In genomic region chr12:52049286-52049685, GRCh38 we compare ENCODE assay signal across 13 cellular contexts. TPM values are rescaled to one million over a fixed set of nuclear protein-coding genes. Genes with fewer than 3 reads are reported as not detected.
DNase-seq lines count a peak whose midpoint lies in the region; ATAC-seq and TF ChIP-seq lines count a peak whose summit lies in the region.
"Had no signal": no experiment of that assay in that cellular context is flagged by ENCODE, and none has a peak within 500 bp of the region (broad histone marks: within the 10 kb centered on the region; RNA-seq: fewer than 3 reads in every experiment).

No MANE protein-coding gene starts in this region.

- peak overlapping the region; percentile 97 for H3K4me3 Mint-ChIP-seq in activated T-cell treated with anti-CD3 and anti-CD28 coated beads, Interleukin-2, amount 50 U/mL, for 4 hours

- no peak overlapping the region for H2BK5ac ChIP-seq in mesendoderm (ENCODE audit: low read length)

- H3K18ac ChIP-seq in mesendoderm (ENCODE audit: low read length): no peak overlapping the region

- H3K79me1 ChIP-seq in mesendoderm (ENCODE audit: low read length): no peaks in the 10 kb centered on the region

- intact Hi-C loops in heart right ventricle (cut with DNase I): no loop called here
- intact Hi-C loops in left ventricle myocardium superior (cut with micrococcal nuclease): no loop called here
- intact Hi-C loops in thyroid gland (cut with DNase I): no loop called here

- peaks cover 0 to 5% (median 0%) of the 10 kb centered on the region in 7 donors for H3K27me3 ChIP-seq in heart right ventricle
- no peaks in the 10 kb centered on the region for H3K27me3 ChIP-seq in mesendoderm (ENCODE audit: insufficient read depth, low read length, poor library complexity)
- H3K27me3 ChIP-seq in thyroid gland: no peaks in the 10 kb centered on the region
- H3K27me3 ChIP-seq: BE2C had no signal

- H2AK5ac ChIP-seq in mesendoderm (ENCODE audit: low read length): no peak overlapping the region

- no peaks in the 10 kb centered on the region for H3K9me3 ChIP-seq in heart right ventricle
- no peaks in the 10 kb centered on the region for H3K9me3 ChIP-seq in thyroid gland
- H3K9me3 ChIP-seq: BE2C had no signal

- no peak overlapping the region for H2BK15ac ChIP-seq in mesendoderm (replicated peaks; ENCODE audit: low read depth)

- peak overlapping the region in 6 of 10 donors; percentile 47 to 97 (median 93) for H3K27ac ChIP-seq in heart right ventricle
- no peak overlapping the region for H3K27ac ChIP-seq in mesendoderm (ENCODE audit: low read depth, low read length)
- peak overlapping the region in 2 of 3 donors; percentile 99 to 100 for H3K27ac ChIP-seq in thyroid gland

- H3K9ac ChIP-seq in mesendoderm (ENCODE audit: low read length): no peak overlapping the region

- no peak overlapping the region for H2BK120ac ChIP-seq in mesendoderm (ENCODE audit: low read depth, low read length)

- H3K4me3 ChIP-seq in heart right ventricle (no peak overlapping the region), mesendoderm (ENCODE audit: low read length) (no peak overlapping the region), thyroid gland (replicated peaks in 1 of 3) (no peak overlapping the region)

- H3K79me2 ChIP-seq in mesendoderm (ENCODE audit: control insufficient read depth, insufficient read depth, low read length): no peaks in the 10 kb centered on the region

- H3K36me3 ChIP-seq in heart right ventricle: peaks cover 0 to 20% (median 1%) of the 10 kb centered on the region in 9 donors
- H3K36me3 ChIP-seq in mesendoderm (ENCODE audit: control insufficient read depth, insufficient read depth, low read length): no peaks in the 10 kb centered on the region
- H3K36me3 ChIP-seq in thyroid gland: peaks cover 0 to 9% of the 10 kb centered on the region in 2 donors

- H3K56ac ChIP-seq in mesendoderm (ENCODE audit: low read length): no peak overlapping the region

- no peaks in the 10 kb centered on the region for H3K27me3 Mint-ChIP-seq in activated T-cell treated with anti-CD3 and anti-CD28 coated beads, Interleukin-2, amount 50 U/mL, for 4 hours (ENCODE audit: low read depth)

- H3K9me3 Mint-ChIP-seq in activated T-cell treated with anti-CD3 and anti-CD28 coated beads, Interleukin-2, amount 50 U/mL, for 4 hours: no peaks in the 10 kb centered on the region

- DNase-seq in heart right ventricle: no peak
- no peak for DNase-seq in left ventricle myocardium superior
- no peak for DNase-seq in activated T-cell treated with anti-CD3 and anti-CD28 coated beads, Interleukin-2, amount 50 U/mL, for 4 hours
- DNase-seq in mesendoderm: no peak
- DNase-seq in thyroid gland: no peak
- no peak for DNase-seq in GF-D8 (lab: John Stamatoyannopoulos, UW)
- no peak for DNase-seq in NCI-H2196 treated with DMSO at 0.1 percent for 48 hours (lab: John Stamatoyannopoulos, UW; ENCODE audit: unreplicated experiment)
- no peak for DNase-seq in iPS-NIHi7 (ENCODE audit: extremely low spot score)
- DNase-seq: BE2C; cerebellar nuclear complex; NCI-H2171; stimulated activated CD4-positive, alpha-beta T cell treated with anti-CD3 and anti-CD28 coated beads, Interleukin-12 subunit alpha, Interleukin-12 subunit beta, amount 100 ng/mL, for 4 hours had no signal

- H3K36me3 Mint-ChIP-seq in activated T-cell treated with anti-CD3 and anti-CD28 coated beads, Interleukin-2, amount 50 U/mL, for 4 hours (ENCODE audit: insufficient read depth): peaks cover 4% of the 10 kb centered on the region

- 79 to 84% methylated on average over 4 of the region's 4 CpGs for WGBS in heart right ventricle, 2 donors
- no CpG with 5 or more reads among the region's 4 CpGs for WGBS in mesendoderm (ENCODE audit: extremely low coverage, insufficient coverage, low lambda C conversion rate)
- 75 to 78% methylated on average over 4 of the region's 4 CpGs for WGBS in thyroid gland, 2 donors

- H3K4me1 ChIP-seq in heart right ventricle: peaks cover 38 to 95% (median 71%) of the 10 kb centered on the region in 9 donors
- peaks cover 8% of the 10 kb centered on the region for H3K4me1 ChIP-seq in mesendoderm (ENCODE audit: control insufficient read depth, low read depth, low read length)
- H3K4me1 ChIP-seq in thyroid gland: peaks cover 31 to 59% of the 10 kb centered on the region in 2 donors

- H3K4me1 Mint-ChIP-seq in activated T-cell treated with anti-CD3 and anti-CD28 coated beads, Interleukin-2, amount 50 U/mL, for 4 hours (ENCODE audit: low read depth): peaks cover 40% of the 10 kb centered on the region

- H3K4me2 ChIP-seq in mesendoderm (ENCODE audit: low read length): no peak overlapping the region

- no peak overlapping the region for H4K8ac ChIP-seq in mesendoderm (ENCODE audit: low read depth, low read length)

- no peak overlapping the region for H3K4ac ChIP-seq in mesendoderm (ENCODE audit: low read depth, low read length)

- ATAC-seq in heart right ventricle (no peak), left ventricle myocardium superior (no peak)
- no peak for ATAC-seq in activated T-cell treated with anti-CD3 and anti-CD28 coated beads, Interleukin-2, amount 50 U/mL, for 4 hours

- no peak for TF ChIP-seq POLR2A in thyroid gland (IDR thresholded peaks at IDR 0.05)

- no peak overlapping the region for H4K5ac ChIP-seq in mesendoderm (ENCODE audit: low read length)

- peak overlapping the region; percentile 9 for H3K23ac ChIP-seq in mesendoderm (ENCODE audit: low read length)

- no peak for TF ChIP-seq CTCF in heart right ventricle (IDR thresholded peaks at IDR 0.05)
- TF ChIP-seq CTCF in thyroid gland (IDR thresholded peaks at IDR 0.05): no peak

RNA-seq across cellular contexts. Expression of gene NR4A1, which starts 2.0 kb away (rescaled TPM):
- total RNA-seq in heart right ventricle (100 to 1,000 TPM in 6 of 10 donors, 10 to 100 TPM in 4; 34.6 to 588 (median 105) TPM), left ventricle myocardium superior (58.9 TPM), thyroid gland (100 to 1,000 TPM in 1 of 4 donors, 10 to 100 TPM in 3; 46.3 to 156 (median 83.5) TPM)
- polyA plus RNA-seq in heart right ventricle: 10 to 100 TPM; 53.2 to 83.0 TPM
- total RNA-seq in activated T-cell treated with anti-CD3 and anti-CD28 coated beads, Interleukin-2, amount 50 U/mL, for 4 hours: 10 to 100 TPM; 26.0 to 34.5 (median 31.3) TPM
- 10.5 TPM for polyA plus RNA-seq in mesendoderm (2013, experiment 1 of 2)
- 10.7 TPM for polyA plus RNA-seq in mesendoderm (2013, experiment 2 of 2)

RNA-seq across cellular contexts. Expression of gene ATG101, which starts 20.5 kb away (rescaled TPM):
- total RNA-seq in heart right ventricle (10 to 100 TPM; 17.5 to 31.8 (median 22.2) TPM), left ventricle myocardium superior (26.5 TPM), thyroid gland (10 to 100 TPM; 40.7 to 61.1 (median 48.0) TPM)
- 10 to 100 TPM; 14.6 to 90.2 TPM for polyA plus RNA-seq in heart right ventricle
- total RNA-seq in activated T-cell treated with anti-CD3 and anti-CD28 coated beads, Interleukin-2, amount 50 U/mL, for 4 hours: 10 to 100 TPM; 59.6 to 69.7 (median 62.0) TPM
- 30.6 TPM for polyA plus RNA-seq in mesendoderm (2013, experiment 1 of 2)
- polyA plus RNA-seq in mesendoderm (2013, experiment 2 of 2): 30.0 TPM

RNA-seq across cellular contexts. Expression of gene SMIM41, which starts 30.2 kb away (rescaled TPM):
- total RNA-seq in heart right ventricle (under 1 TPM in 3 of 10 donors, not detected in 7; 0.19 to 0.52 (median 0.26) TPM), left ventricle myocardium superior (not detected), thyroid gland (under 1 TPM in 1 of 4 donors, not detected in 3; 0.67 TPM)
- polyA plus RNA-seq in heart right ventricle: under 1 TPM in 1 of 2 donors, not detected in 1; 0.29 TPM
- total RNA-seq in activated T-cell treated with anti-CD3 and anti-CD28 coated beads, Interleukin-2, amount 50 U/mL, for 4 hours: not detected
- 0.03 TPM for polyA plus RNA-seq in mesendoderm (2013, experiment 1 of 2)
- not detected for polyA plus RNA-seq in mesendoderm (2013, experiment 2 of 2)
- polyA plus RNA-seq: neural cell had no signal

RNA-seq across cellular contexts. Expression of gene TAMALIN, which starts 42.5 kb away (rescaled TPM):
- total RNA-seq in heart right ventricle (10 to 100 TPM; 16.6 to 47.0 (median 23.9) TPM), left ventricle myocardium superior (22.2 TPM), thyroid gland (10 to 100 TPM in 3 of 4 donors, 1 to 10 TPM in 1; 9.8 to 20.8 (median 14.5) TPM)
- polyA plus RNA-seq in heart right ventricle: 10 to 100 TPM; 27.2 to 58.8 TPM
- total RNA-seq in activated T-cell treated with anti-CD3 and anti-CD28 coated beads, Interleukin-2, amount 50 U/mL, for 4 hours: 10 to 100 TPM; 13.5 to 16.5 (median 15.3) TPM
- polyA plus RNA-seq in mesendoderm (2013, experiment 1 of 2): 0.95 TPM
- polyA plus RNA-seq in mesendoderm (2013, experiment 2 of 2): 0.91 TPM
